19 cellular contexts compared by ENCODE assay signal in the genomic region with DNA sequence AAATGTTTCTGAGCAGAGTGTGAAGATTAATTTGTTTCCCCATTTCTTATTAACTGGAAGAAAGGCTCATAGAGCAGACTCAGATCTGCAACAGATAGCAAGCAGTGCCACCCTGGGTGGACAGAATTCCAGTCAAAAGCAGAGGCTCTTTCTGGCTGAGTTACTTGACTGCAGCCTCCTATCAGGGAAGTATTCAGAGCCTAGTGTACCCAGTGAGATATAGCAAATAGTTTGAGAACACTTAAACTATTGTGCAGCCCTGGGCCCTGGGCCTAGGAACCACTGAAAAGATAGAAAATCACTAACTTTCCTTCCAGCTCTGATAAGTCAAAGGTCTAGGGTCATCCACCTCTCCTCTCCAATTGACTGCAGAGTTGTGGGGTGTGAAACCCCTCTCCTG. TPM values are rescaled to one million over a fixed set of nuclear protein-coding genes. Genes with fewer than 3 reads are reported as not detected.
DNase-seq lines count a peak whose midpoint lies in the region; ATAC-seq and TF ChIP-seq lines count a peak whose summit lies in the region.
"Had no signal": no experiment of that assay in that cellular context is flagged by ENCODE, and none has a peak within 500 bp of the region (broad histone marks: within the 10 kb centered on the region; RNA-seq: fewer than 3 reads in every experiment).

No MANE protein-coding gene starts in this region.

- H3K9ac ChIP-seq in Karpas-422 (ENCODE audit: low read length) = no peak overlapping the region

- intact Hi-C loops in Panc1 (cut with micrococcal nuclease; ENCODE audit: unreplicated experiment) = no loop called here
- intact Hi-C loops in esophagus squamous epithelium (cut with DNase I) = no loop called here

- no peaks in the 10 kb centered on the region for H3K9me2 ChIP-seq in Karpas-422 (replicated peaks; ENCODE audit: insufficient read depth, low read length)

- POLR2A ChIA-PET in Panc1 (lab: Charles Lee) = no interaction called here

- CTCF ChIA-PET in Panc1 (lab: Charles Lee) = no interaction called here

- no peaks in the 10 kb centered on the region for H4K20me1 ChIP-seq in Karpas-422 (ENCODE audit: insufficient read depth, low read depth, low read length)

- H3K4me3 ChIP-seq in Karpas-422 (ENCODE audit: low read length) = no peak overlapping the region
- no peak overlapping the region for H3K4me3 ChIP-seq in Panc1 (ENCODE audit: low read depth in 2 of 2, low read length in 2 of 2)
- H3K4me3 ChIP-seq in esophagus squamous epithelium = no peak overlapping the region
- H3K4me3 ChIP-seq: A549 had no signal

- H3K9me3 ChIP-seq in Karpas-422 (ENCODE audit: low read length) (no peaks in the 10 kb centered on the region), Panc1 (ENCODE audit: control insufficient read depth, insufficient read depth, low read depth, low read length) (no peaks in the 10 kb centered on the region), esophagus squamous epithelium (no peaks in the 10 kb centered on the region)
- H3K9me3 ChIP-seq: A549, BE2C, Caco-2 had no signal

- H3K36me3 ChIP-seq in Karpas-422 (ENCODE audit: insufficient read depth, low read length) (no peaks in the 10 kb centered on the region), Panc1 (ENCODE audit: control insufficient read depth, insufficient read depth, low read length) (no peaks in the 10 kb centered on the region), esophagus squamous epithelium (no peaks in the 10 kb centered on the region)
- H3K36me3 ChIP-seq: BE2C had no signal

- TF ChIP-seq POLR2A in esophagus squamous epithelium (IDR thresholded peaks at IDR 0.05) = no peak

- no peak overlapping the region for H3K4me2 ChIP-seq in Karpas-422 (ENCODE audit: low read depth, low read length, poor library complexity, severe bottlenecking)
- H3K4me2 ChIP-seq: A549 had no signal

- H3K9me3 Mint-ChIP-seq in progenitor cell of endocrine pancreas (ENCODE audit: low read depth) = peaks cover 4% of the 10 kb centered on the region
- no peaks in the 10 kb centered on the region for H3K9me3 Mint-ChIP-seq in activated naive CD8-positive, alpha-beta T cell treated with anti-CD3 and anti-CD28 coated beads for 36 hours
- H3K9me3 Mint-ChIP-seq: CD8-positive, alpha-beta T cell; HFFc6 had no signal

- H3K27ac Mint-ChIP-seq in progenitor cell of endocrine pancreas = peak overlapping the region; percentile 79
- H3K27ac Mint-ChIP-seq in activated naive CD8-positive, alpha-beta T cell treated with anti-CD3 and anti-CD28 coated beads for 36 hours = no peak overlapping the region
- H3K27ac Mint-ChIP-seq: CD8-positive, alpha-beta T cell; HFFc6 had no signal

- ATAC-seq in Panc1 (no peak), HG03457 (IDR thresholded peaks at IDR 0.05; ENCODE audit: unreplicated experiment) (no peak)
- ATAC-seq: A549; CD8-positive, alpha-beta T cell had no signal

- peaks cover 34% of the 10 kb centered on the region for H3K4me1 Mint-ChIP-seq in progenitor cell of endocrine pancreas (ENCODE audit: low read depth)
- no peaks in the 10 kb centered on the region for H3K4me1 Mint-ChIP-seq in activated naive CD8-positive, alpha-beta T cell treated with anti-CD3 and anti-CD28 coated beads for 36 hours

- no peaks in the 10 kb centered on the region for H3K36me3 Mint-ChIP-seq in progenitor cell of endocrine pancreas (ENCODE audit: insufficient read depth)
- no peaks in the 10 kb centered on the region for H3K36me3 Mint-ChIP-seq in activated naive CD8-positive, alpha-beta T cell treated with anti-CD3 and anti-CD28 coated beads for 36 hours
- H3K36me3 Mint-ChIP-seq: CD8-positive, alpha-beta T cell had no signal

- BruUV-seq in Panc1 (replicated peaks; lab: Mats Ljungman, UMichigan) = no TSS peak

- H3K4me1 ChIP-seq in Karpas-422 (ENCODE audit: low read length) (peaks cover 71% of the 10 kb centered on the region), Panc1 (ENCODE audit: control insufficient read depth, insufficient read depth, low read length) (no peaks in the 10 kb centered on the region), esophagus squamous epithelium (peaks cover 22 to 84% (median 46%) of the 10 kb centered on the region in 3 donors)
- H3K4me1 ChIP-seq: A549, Caco-2 had no signal

- DNase-seq in Karpas-422 (no peak), Panc1 (ENCODE audit: low read depth, low spot score) (no peak), esophagus squamous epithelium (lab: John Stamatoyannopoulos, UW) (no peak), progenitor cell of endocrine pancreas (ENCODE audit: low spot score, unreplicated experiment) (no peak), LoVo (ENCODE audit: low spot score) (no peak)
- DNase-seq in activated naive CD8-positive, alpha-beta T cell treated with anti-CD3 and anti-CD28 coated beads for 36 hours = no peak
- DNase-seq: BE2C; Caco-2; CD8-positive, alpha-beta T cell; DMS 273 treated with DMSO at 0.1 percent for 48 hours; HCEC 1CT; HFFc6 had no signal

- TF ChIP-seq CTCF in Panc1 (IDR thresholded peaks at IDR 0.05) (no peak), esophagus squamous epithelium (IDR thresholded peaks at IDR 0.05) (no peak), progenitor cell of endocrine pancreas (IDR thresholded peaks at IDR 0.05; ENCODE audit: unreplicated experiment) (no peak)

- H2AFZ ChIP-seq in Karpas-422 (ENCODE audit: low read length) = no peak overlapping the region

- peaks cover 17% of the 10 kb centered on the region for H3K27me3 Mint-ChIP-seq in progenitor cell of endocrine pancreas
- no peaks in the 10 kb centered on the region for H3K27me3 Mint-ChIP-seq in activated naive CD8-positive, alpha-beta T cell treated with anti-CD3 and anti-CD28 coated beads for 36 hours

- no peaks in the 10 kb centered on the region for H3K79me2 ChIP-seq in Karpas-422 (ENCODE audit: low read length)

- H3K27ac ChIP-seq in Karpas-422 (ENCODE audit: low read length) (peak overlapping the region; percentile 48), Panc1 (ENCODE audit: low read length) (peak overlapping the region; percentile 19; the same call in 1 of the 2 replicates), esophagus squamous epithelium (peak overlapping the region; percentile 42 to 88 (median 84))
- H3K27ac ChIP-seq: A549, C4-2B, HL-60 had no signal

- H3K27me3 ChIP-seq in Karpas-422 (ENCODE audit: low read length) = no peaks in the 10 kb centered on the region
- H3K27me3 ChIP-seq in Panc1 (ENCODE audit: control insufficient read depth, insufficient read depth, low read length) = no peaks in the 10 kb centered on the region
- H3K27me3 ChIP-seq in esophagus squamous epithelium = no peaks in the 10 kb centered on the region
- H3K27me3 ChIP-seq: BE2C had no signal

- H3K4me3 Mint-ChIP-seq in progenitor cell of endocrine pancreas (ENCODE audit: low read depth) = no peak overlapping the region
- no peak overlapping the region for H3K4me3 Mint-ChIP-seq in activated naive CD8-positive, alpha-beta T cell treated with anti-CD3 and anti-CD28 coated beads for 36 hours
- H3K4me3 Mint-ChIP-seq: CD8-positive, alpha-beta T cell; HFFc6 had no signal

- in situ Hi-C loops in Panc1 (cut with HindIII; ENCODE audit: low pct_unique_long_range_greater_than_20kb, low sequenced_read_pairs) = no loop called here

RNA-seq across cellular contexts. Expression of a gene that starts 11.2 kb away (rescaled TPM):
- 0.07 and 0.63 TPM in 2 replicates for total RNA-seq in Karpas-422 (2014; rRNA removed; shearing (Covaris generic); ENCODE audit: low replicate concordance)
- total RNA-seq in Panc1 (2021; ENCODE audit: unreplicated experiment) = 0.36 TPM
- polyA plus RNA-seq in Panc1 (2012; ENCODE audit: insufficient read length) = not detected
- total RNA-seq in esophagus squamous epithelium = not detected
- total RNA-seq in progenitor cell of endocrine pancreas = 0.29 and 1.0 TPM in 2 replicates
- not detected for total RNA-seq in activated naive CD8-positive, alpha-beta T cell treated with anti-CD3 and anti-CD28 coated beads for 36 hours
- total RNA-seq: Caco-2; CD8-positive, alpha-beta T cell; Daoy; H1; HFFc6 had no signal
- polyA plus RNA-seq: A549, AG04450, H1 had no signal

RNA-seq across cellular contexts. Expression of a gene that starts 22.4 kb away (rescaled TPM):
- total RNA-seq in Karpas-422 (2014; rRNA removed; shearing (Covaris generic); ENCODE audit: low replicate concordance) = 0.97 and 4.5 TPM in 2 replicates
- 0.72 TPM for total RNA-seq in Panc1 (2021; ENCODE audit: unreplicated experiment)
- 0.16 TPM for polyA plus RNA-seq in Panc1 (2012; ENCODE audit: insufficient read length)
- total RNA-seq in esophagus squamous epithelium = 10 to 100 TPM in 3 of 4 donors, 1 to 10 TPM in 1; 4.7 to 42.2 (median 18.6) TPM
- 1.8 and 2.0 TPM in 2 replicates for total RNA-seq in progenitor cell of endocrine pancreas
- not detected for total RNA-seq in activated naive CD8-positive, alpha-beta T cell treated with anti-CD3 and anti-CD28 coated beads for 36 hours
- total RNA-seq: Caco-2; CD8-positive, alpha-beta T cell; Daoy; HFFc6 had no signal
- polyA plus RNA-seq: A549, AG04450 had no signal

RNA-seq across cellular contexts. Expression of a gene that starts 33.4 kb away (rescaled TPM):
- 0.04 and 0.79 TPM in 2 replicates for total RNA-seq in Karpas-422 (2014; rRNA removed; shearing (Covaris generic); ENCODE audit: low replicate concordance)
- total RNA-seq in Panc1 (2021; ENCODE audit: unreplicated experiment) (0.31 TPM), esophagus squamous epithelium (not detected), progenitor cell of endocrine pancreas (0.29 TPM in 1 of 2 replicates, not detected in the other)
- 0.17 TPM for polyA plus RNA-seq in Panc1 (2012; ENCODE audit: insufficient read length)
- not detected for total RNA-seq in activated naive CD8-positive, alpha-beta T cell treated with anti-CD3 and anti-CD28 coated beads for 36 hours
- total RNA-seq: Caco-2; CD8-positive, alpha-beta T cell; HFFc6 had no signal
- polyA plus RNA-seq: AG04450 had no signal

RNA-seq across cellular contexts. Expression of a gene that starts 35.6 kb away (rescaled TPM):
- 27.4 and 49.8 TPM in 2 replicates for total RNA-seq in Karpas-422 (2014; rRNA removed; shearing (Covaris generic); ENCODE audit: low replicate concordance)
- 0.49 TPM for total RNA-seq in Panc1 (2021; ENCODE audit: unreplicated experiment)
- polyA plus RNA-seq in Panc1 (2012; ENCODE audit: insufficient read length) = 0.07 TPM
- total RNA-seq in esophagus squamous epithelium = 1 to 10 TPM in 1 of 4 donors, under 1 TPM in 3; 0.13 to 2.9 (median 0.23) TPM
- total RNA-seq in progenitor cell of endocrine pancreas = not detected in 2 replicates
- total RNA-seq in activated naive CD8-positive, alpha-beta T cell treated with anti-CD3 and anti-CD28 coated beads for 36 hours = under 1 TPM; 0.08 to 0.60 TPM
- total RNA-seq: CD8-positive, alpha-beta T cell had no signal

Comparison
In these comparisons a context has a peak if more than half of its experiments do, and no peak if none do; other contexts are left out.
1. H3K27ac ChIP-seq: peak in every context shown above with its lines; median percentile 84 in esophagus squamous epithelium; 48 in Karpas-422; 19 in Panc1.